ENCODE assay signal across 8 cellular contexts in the genomic region with DNA sequence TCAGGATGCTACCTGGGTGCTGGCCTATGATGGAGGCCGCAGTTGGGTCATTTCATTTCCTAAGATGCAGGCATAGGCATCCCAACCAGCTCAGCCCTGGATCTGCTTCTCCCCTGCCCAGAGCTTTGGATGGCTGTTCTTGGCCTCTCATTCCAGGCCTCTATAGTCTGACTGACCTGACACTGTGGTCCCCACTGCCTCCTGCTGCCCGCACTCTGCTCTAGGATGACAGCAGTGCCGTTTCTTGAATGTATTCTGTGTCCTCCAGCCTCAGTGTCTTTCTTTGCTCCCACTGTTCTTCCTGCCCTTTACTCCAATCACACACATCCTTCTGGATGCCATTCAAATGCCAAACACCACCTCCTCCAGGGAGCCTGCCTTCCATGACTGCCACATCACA.
DNase-seq lines count a peak whose midpoint lies in the region; ATAC-seq and TF ChIP-seq lines count a peak whose summit lies in the region.

No MANE protein-coding gene starts in this region.

- H3K36me3 ChIP-seq in body of pancreas (replicated peaks in 1 of 2; ENCODE audit: insufficient read depth in 1 of 2, low read depth in 2 of 2) (no peaks in the 10 kb centered on the region), mucosa of descending colon (ENCODE audit: low read depth) (no peaks in the 10 kb centered on the region)

- ATAC-seq in left cardiac atrium (peak in 1 of 2 donors; percentile 27), Right ventricle myocardium superior (ENCODE audit: poor library complexity) (no peak), body of pancreas (no peak), mucosa of descending colon (peak; percentile 44), GM21528 (IDR thresholded peaks at IDR 0.05; ENCODE audit: low FRiP score, unreplicated experiment) (no peak), HG03469 (IDR thresholded peaks at IDR 0.05; ENCODE audit: unreplicated experiment) (no peak), HG03520 (IDR thresholded peaks at IDR 0.05; ENCODE audit: unreplicated experiment) (no peak)

- H3K27ac ChIP-seq in body of pancreas = no peak overlapping the region

- H3K27me3 ChIP-seq in body of pancreas = no peaks in the 10 kb centered on the region

- H3K4me3 ChIP-seq in body of pancreas (no peak overlapping the region), mucosa of descending colon (no peak overlapping the region)

- intact Hi-C loops in left cardiac atrium (cut with DNase I) = loop anchor here in 1 of 2 donors (5.0 kb wide), 1 partner anchor 175 kb away; no protein-coding TSS in a partner anchor
- intact Hi-C loops in Right ventricle myocardium superior (cut with DNase I) = no loop called here
- intact Hi-C loops in body of pancreas (cut with DNase I) = no loop called here
- intact Hi-C loops in mucosa of descending colon (cut with DNase I, micrococcal nuclease) = no loop called here

- H3K9me3 ChIP-seq in body of pancreas = no peaks in the 10 kb centered on the region
- no peaks in the 10 kb centered on the region for H3K9me3 ChIP-seq in mucosa of descending colon

- H3K4me1 ChIP-seq in body of pancreas (no peaks in the 10 kb centered on the region), mucosa of descending colon (ENCODE audit: low read depth) (no peaks in the 10 kb centered on the region)

- DNase-seq in left cardiac atrium (peak; percentile 50), Right ventricle myocardium superior (no peak), RPMI7951 (ENCODE audit: low read depth) (peak; percentile 44), body of pancreas (peak; percentile 13 to 57 (median 34)), mucosa of descending colon (peak in 2 of 3 donors; percentile 73 to 84)

- TF ChIP-seq CTCF in body of pancreas (IDR thresholded peaks at IDR 0.05) (peak in 5 of 7 experiments; percentile 8 to 47 (median 46)), mucosa of descending colon (IDR thresholded peaks at IDR 0.05) (no peak)

- WGBS in body of pancreas, 2 donors = 71 to 83% methylated on average over 3 of the region's 3 CpGs

- TF ChIP-seq POLR2A in body of pancreas (IDR thresholded peaks at IDR 0.05) = no peak
